ENCODE assay signal across 12 cellular contexts in genomic region chr7:134300988-134301387, GRCh38. TPM values are rescaled to one million over a fixed set of nuclear protein-coding genes. Genes with fewer than 3 reads are reported as not detected.
DNase-seq lines count a peak whose midpoint lies in the region; ATAC-seq and TF ChIP-seq lines count a peak whose summit lies in the region.
"Had no signal": no experiment of that assay in that cellular context is flagged by ENCODE, and none has a peak within 500 bp of the region (broad histone marks: within the 10 kb centered on the region; RNA-seq: fewer than 3 reads in every experiment).

No MANE protein-coding gene starts in this region.

- H3K4me1 ChIP-seq in esophagus muscularis mucosa: peaks cover 0 to 53% (median 34%) of the 10 kb centered on the region in 4 donors
- peaks cover 2% of the 10 kb centered on the region for H3K4me1 ChIP-seq in mesenchymal stem cell (ENCODE audit: control insufficient read depth, insufficient read depth, low read depth, low read length)

- H3K4me1 Mint-ChIP-seq in brain: peaks cover 45% of the 10 kb centered on the region
- H3K4me1 Mint-ChIP-seq: B cell had no signal

- H3K4me2 ChIP-seq in mesenchymal stem cell (ENCODE audit: low read length, poor library complexity, severe bottlenecking): no peak overlapping the region

- H3K4me3 ChIP-seq in esophagus muscularis mucosa (no peak overlapping the region), mesenchymal stem cell (ENCODE audit: insufficient read depth in 1 of 2, low read depth in 1 of 2, low read length in 2 of 2) (no peak overlapping the region)
- H3K4me3 ChIP-seq: GM12878, GM23248 had no signal

- H2BK5ac ChIP-seq in mesenchymal stem cell (ENCODE audit: low read depth, low read length, poor library complexity, severe bottlenecking): no peak overlapping the region

- no peaks in the 10 kb centered on the region for H3K79me1 ChIP-seq in mesenchymal stem cell (replicated peaks; ENCODE audit: low read length, poor library complexity, severe bottlenecking)

- no peak for TF ChIP-seq POLR2A in esophagus muscularis mucosa (IDR thresholded peaks at IDR 0.05; ENCODE audit: low read depth)

- TF ChIP-seq EP300 in esophagus muscularis mucosa (IDR thresholded peaks at IDR 0.05): no peak

- H3K27me3 ChIP-seq in esophagus muscularis mucosa (no peaks in the 10 kb centered on the region), mesenchymal stem cell (ENCODE audit: control insufficient read depth in 1 of 2, insufficient read depth in 1 of 2, low read length in 2 of 2) (no peaks in the 10 kb centered on the region)

- H3K23ac ChIP-seq in mesenchymal stem cell (ENCODE audit: low read length in 2 of 2): no peak overlapping the region

- no peak overlapping the region for H3K14ac ChIP-seq in mesenchymal stem cell (ENCODE audit: low read length in 2 of 2)

- WGBS in esophagus muscularis mucosa: 36% methylated on average over 2 of the region's 2 CpGs
- WGBS in mesenchymal stem cell: 100% methylated on average over 2 of the region's 2 CpGs

- peak overlapping the region in 3 of 5 experiments; percentile 5 to 57 (median 28) for H3K4me3 Mint-ChIP-seq in brain
- H3K4me3 Mint-ChIP-seq: B cell; CD4-positive, alpha-beta memory T cell had no signal

- H2AK5ac ChIP-seq in mesenchymal stem cell (ENCODE audit: low read length, severe bottlenecking): no peak overlapping the region

- H3K9me3 ChIP-seq in esophagus muscularis mucosa (no peaks in the 10 kb centered on the region), mesenchymal stem cell (ENCODE audit: control insufficient read depth, low read length) (no peaks in the 10 kb centered on the region)

- H3K27ac Mint-ChIP-seq in brain: peak overlapping the region in 4 of 5 experiments; percentile 46 to 85 (median 80)
- H3K27ac Mint-ChIP-seq: B cell; CD4-positive, alpha-beta memory T cell had no signal

- no peak overlapping the region for H2AFZ ChIP-seq in mesenchymal stem cell (ENCODE audit: low read depth, low read length)
- H2AFZ ChIP-seq: GM23248 had no signal

- H3K36me3 ChIP-seq in esophagus muscularis mucosa: peaks cover 3 to 67% (median 26%) of the 10 kb centered on the region in 4 donors
- peaks cover 8 to 76% of the 10 kb centered on the region in 2 experiments for H3K36me3 ChIP-seq in mesenchymal stem cell (ENCODE audit: control insufficient read depth in 1 of 2, insufficient read depth in 2 of 2, low read depth in 1 of 2, low read length in 2 of 2)

- no peak overlapping the region for H2BK15ac ChIP-seq in mesenchymal stem cell (ENCODE audit: low read depth, poor library complexity, severe bottlenecking)

- H3K9ac ChIP-seq in mesenchymal stem cell (ENCODE audit: low read length): no peak overlapping the region
- H3K9ac ChIP-seq: GM23248 had no signal

- ATAC-seq in HG03469 (IDR thresholded peaks at IDR 0.05; ENCODE audit: unreplicated experiment): no peak
- no peak for ATAC-seq in GM19397 (IDR thresholded peaks at IDR 0.05; ENCODE audit: unreplicated experiment)
- ATAC-seq: GM12878 had no signal

- H2BK12ac ChIP-seq in mesenchymal stem cell (ENCODE audit: low read length in 2 of 2): no peak overlapping the region

- peaks cover 55% of the 10 kb centered on the region for H3K36me3 Mint-ChIP-seq in brain

- TF ChIP-seq CTCF in brain (conservative IDR thresholded peaks at IDR 0.05): no peak
- no peak for TF ChIP-seq CTCF in esophagus muscularis mucosa (IDR thresholded peaks at IDR 0.05)

- no peak overlapping the region for H3K4ac ChIP-seq in mesenchymal stem cell (ENCODE audit: low read depth in 1 of 2, low read length in 2 of 2)

- H3K18ac ChIP-seq in mesenchymal stem cell (ENCODE audit: low read depth in 1 of 2, low read length in 2 of 2): no peak overlapping the region

- DNase-seq in esophagus muscularis mucosa (ENCODE audit: extremely low spot score) (no peak), midbrain (lab: John Stamatoyannopoulos, UW) (peak; percentile 10), superior temporal gyrus (ENCODE audit: extremely low spot score) (peak; percentile 48), mesenchymal stem cell (no peak)
- DNase-seq in activated naive CD4-positive, alpha-beta T cell (lab: John Stamatoyannopoulos, UW): no peak
- DNase-seq: CD4-positive, alpha-beta memory T cell; GM23248 had no signal

- H2BK120ac ChIP-seq in mesenchymal stem cell (ENCODE audit: low read depth, low read length): no peak overlapping the region

- H3K27ac ChIP-seq in esophagus muscularis mucosa (replicated peaks in 1 of 4): peak overlapping the region; percentile 10 to 56 (median 30)
- no peak overlapping the region for H3K27ac ChIP-seq in mesenchymal stem cell (ENCODE audit: low read length, poor library complexity, severe bottlenecking)
- H3K27ac ChIP-seq: GM23248 had no signal

- intact Hi-C loops in esophagus muscularis mucosa (cut with DNase I): no loop called here

- no peak overlapping the region for H4K91ac ChIP-seq in mesenchymal stem cell (ENCODE audit: low read length)

- H4K8ac ChIP-seq in mesenchymal stem cell (ENCODE audit: low read length): no peak overlapping the region

- H3K9me3 Mint-ChIP-seq in brain: peaks cover 0 to 2% (median 0%) of the 10 kb centered on the region in 5 experiments

- H3K27me3 Mint-ChIP-seq in brain: no peaks in the 10 kb centered on the region
- H3K27me3 Mint-ChIP-seq: B cell; CD4-positive, alpha-beta memory T cell had no signal

RNA-seq across cellular contexts. Expression of gene SLC35B4, which starts 15.7 kb away (rescaled TPM):
- 5.0 TPM for polyA plus RNA-seq in brain (ENCODE audit: insufficient read depth, low read depth, low replicate concordance)
- 1 to 10 TPM; 6.6 to 8.6 (median 7.9) TPM for total RNA-seq in esophagus muscularis mucosa
- 20.3 TPM for polyA plus RNA-seq in mesenchymal stem cell (2013, experiment 1 of 2)
- 20.1 TPM for polyA plus RNA-seq in mesenchymal stem cell (2013, experiment 2 of 2)

Comparison
In these comparisons a context has a peak if more than half of its experiments do, and no peak if none do; other contexts are left out.
1. DNase-seq: peak in midbrain (single experiment) and superior temporal gyrus (single experiment); none in esophagus muscularis mucosa (single experiment), mesenchymal stem cell (single experiment) and activated naive CD4-positive, alpha-beta T cell (0 of 4).